In the genomic region with DNA sequence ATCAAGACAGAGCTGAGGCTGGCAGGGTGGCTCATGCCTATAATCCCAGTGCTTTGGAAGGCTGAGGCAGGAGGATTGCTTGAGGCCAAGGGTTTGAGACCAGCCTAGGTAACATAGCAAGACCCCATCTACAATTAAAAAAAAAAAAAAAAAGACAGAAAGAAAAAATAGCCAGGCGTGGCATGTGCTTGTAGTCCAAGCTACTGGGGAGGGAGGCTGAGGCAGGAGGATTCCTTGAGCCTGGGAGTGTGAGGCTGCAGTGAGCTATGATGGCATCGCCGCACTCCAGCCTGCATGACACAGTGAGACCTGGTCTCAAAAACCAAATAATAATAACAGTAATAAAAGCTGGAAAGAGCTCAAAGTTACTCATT, we compare ENCODE assay signal across 1 cellular context.
TF ChIP-seq lines count a peak whose summit lies in the region.

No MANE protein-coding gene starts in this region.

TF ChIP-seq in endothelial cell of umbilical vein, 7 proteins besides CTCF, POLR2A, EP300 and RAD21 (continued from another document):
- no peak for TF ChIP-seq GATA2 (IDR thresholded peaks at IDR 0.05; ENCODE audit: insufficient read depth, insufficient read length, low read depth, low read length)
